9 cellular contexts compared by ENCODE assay signal in the genomic region with DNA sequence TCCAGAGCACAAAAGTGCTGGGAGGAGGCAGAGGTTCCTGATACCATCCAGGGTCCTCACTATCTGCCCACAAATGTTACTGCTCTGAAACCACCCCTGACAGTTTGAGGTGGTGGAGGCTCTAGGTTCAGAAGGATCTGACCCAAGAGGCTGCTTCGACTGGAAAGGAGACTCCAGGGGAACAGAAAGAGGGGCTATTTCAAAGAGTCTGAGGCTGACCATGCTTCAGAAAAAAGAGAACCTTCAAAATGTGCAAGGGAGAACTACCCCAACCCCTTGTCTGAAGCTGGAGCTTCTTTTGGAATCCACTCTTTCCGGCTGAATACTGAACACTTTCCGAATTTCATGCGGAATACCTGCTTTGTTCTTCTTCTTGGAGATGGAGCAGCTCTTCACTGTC.
"Had no signal": no experiment of that assay in that cellular context is flagged by ENCODE, and none has a peak within 500 bp of the region (broad histone marks: within the 10 kb centered on the region; RNA-seq: fewer than 3 reads in every experiment).

No MANE protein-coding gene starts in this region.

- DNase-seq: GM23248, GOT3, H7, HFFc6 had no signal

- H3K27ac ChIP-seq: GM23248, HL-60 had no signal

- H3K27ac Mint-ChIP-seq: HFFc6, IgD-negative memory B cell had no signal

- H3K9me3 ChIP-seq: HAP-1 had no signal

- H3K4me3 ChIP-seq: GM23248, HAP-1 had no signal

- H3K9ac ChIP-seq: GM23248 had no signal

- H3K4me1 ChIP-seq: HAP-1 had no signal

- H3K27me3 Mint-ChIP-seq: IgD-negative memory B cell had no signal

- H3K9me3 Mint-ChIP-seq: HFFc6, IgD-negative memory B cell had no signal

- H3K4me3 Mint-ChIP-seq: HFFc6, IgD-negative memory B cell had no signal

- H3K4me1 Mint-ChIP-seq: IgD-negative memory B cell had no signal

- ATAC-seq: HCT116, HepG2 had no signal
